ENCODE assay signal across 15 cellular contexts in genomic region chr11:17554487-17554886, GRCh38. TPM values are rescaled to one million over a fixed set of nuclear protein-coding genes. Genes with fewer than 3 reads are reported as not detected.
DNase-seq lines count a peak whose midpoint lies in the region; ATAC-seq and TF ChIP-seq lines count a peak whose summit lies in the region.
"Had no signal": no experiment of that assay in that cellular context is flagged by ENCODE, and none has a peak within 500 bp of the region (broad histone marks: within the 10 kb centered on the region; RNA-seq: fewer than 3 reads in every experiment).

No MANE protein-coding gene starts in this region.

- no peaks in the 10 kb centered on the region for H3K36me3 Mint-ChIP-seq in activated CD4-positive, alpha-beta T cell treated with anti-CD3 and anti-CD28 coated beads for 36 hours (ENCODE audit: low read depth)

- H3K79me2 ChIP-seq in SK-N-SH (ENCODE audit: insufficient read depth) = no peaks in the 10 kb centered on the region

- H3K27me3 ChIP-seq in SK-N-SH (ENCODE audit: insufficient read depth) (no peaks in the 10 kb centered on the region), foreskin keratinocyte (peaks cover 3% of the 10 kb centered on the region)

- 62% methylated on average over 4 of the region's 4 CpGs for WGBS in SK-N-SH (ENCODE audit: low lambda C conversion rate)

- H3K4me2 ChIP-seq in SK-N-SH = no peak overlapping the region

- CTCF ChIA-PET in activated CD4-positive, alpha-beta T cell treated with anti-CD3 and anti-CD28 coated beads for 36 hours (lab: Charles Lee) = interaction anchor here (1.4 kb wide), 1 partner anchor 27 kb away, joined by 3 read pairs; no protein-coding TSS in a partner anchor
- CTCF ChIA-PET in SK-N-SH (lab: Yijun Ruan, JAX) = interaction anchor here (1.1 to 1.8 kb wide), 2 partner anchors 21 to 26 kb away, joined by 3 to 7 read pairs; no protein-coding TSS in a partner anchor

- no peaks in the 10 kb centered on the region for H3F3A ChIP-seq in SK-N-SH (replicated peaks; ENCODE audit: insufficient read depth)

- H3K27ac ChIP-seq in SK-N-SH (ENCODE audit: low read depth in 2 of 2, low read length in 1 of 2) = no peak overlapping the region
- H3K27ac ChIP-seq in foreskin keratinocyte = no peak overlapping the region
- H3K27ac ChIP-seq: SK-N-MC had no signal

- H3K27me3 Mint-ChIP-seq in activated CD4-positive, alpha-beta T cell treated with anti-CD3 and anti-CD28 coated beads for 36 hours = peaks cover 4% of the 10 kb centered on the region

- H3K9me3 ChIP-seq in SK-N-SH = no peaks in the 10 kb centered on the region

- intact Hi-C loops in activated CD4-positive, alpha-beta T cell treated with anti-CD3 and anti-CD28 coated beads for 36 hours (cut with DNase I, micrococcal nuclease) = no loop called here

- H3K36me3 ChIP-seq in SK-N-SH (replicated peaks in 1 of 2; ENCODE audit: control insufficient read depth in 1 of 2, insufficient read depth in 2 of 2, low read length in 1 of 2) = no peaks in the 10 kb centered on the region

- POLR2A ChIA-PET in activated CD4-positive, alpha-beta T cell treated with anti-CD3 and anti-CD28 coated beads for 36 hours (lab: Charles Lee) = no interaction called here
- POLR2A ChIA-PET in SK-N-SH (lab: Yijun Ruan, JAX) = no interaction called here

- no peak overlapping the region for H3K4me3 ChIP-seq in GM12864 (ENCODE audit: low read depth, low read length)
- no peak overlapping the region for H3K4me3 ChIP-seq in SK-N-SH (ENCODE audit: low read depth in 2 of 2, low read length in 1 of 2)
- H3K4me3 ChIP-seq: SK-N-MC had no signal

- H4K20me1 ChIP-seq in SK-N-SH (ENCODE audit: insufficient read depth) = no peaks in the 10 kb centered on the region

- DNase-seq in activated CD4-positive, alpha-beta T cell treated with anti-CD3 and anti-CD28 coated beads for 36 hours = no peak
- no peak for DNase-seq in activated CD4-positive, alpha-beta T cell treated with anti-CD3 and anti-CD28 coated beads, Interleukin-2, amount 50 U/mL, for 48 hours
- DNase-seq in GM12864 (ENCODE audit: low read depth) = no peak
- peak; percentile 43 for DNase-seq in SK-N-SH
- DNase-seq in foreskin keratinocyte = no peak
- no peak for DNase-seq in activated CD4-positive, CD25-positive, alpha-beta regulatory T cell (lab: John Stamatoyannopoulos, UW)
- no peak for DNase-seq in HCEC 1CT
- DNase-seq in activated T-cell treated with anti-CD3 and anti-CD28 coated beads, Interleukin-2, amount 50 U/mL, for 1 hour = no peak
- DNase-seq: C1 segment of cervical spinal cord, NCI-H1092 treated with DMSO at 0.1 percent for 48 hours, NCI-H2227 treated with DMSO at 0.1 percent for 48 hours, NCI-H524, Right ventricle myocardium superior had no signal

- no peak overlapping the region for H3K9ac ChIP-seq in SK-N-SH

- H3K9me3 Mint-ChIP-seq in activated CD4-positive, alpha-beta T cell treated with anti-CD3 and anti-CD28 coated beads for 36 hours (ENCODE audit: low read depth) = no peaks in the 10 kb centered on the region

- H3K4me1 ChIP-seq in SK-N-SH (ENCODE audit: control insufficient read depth in 1 of 2, insufficient read depth in 2 of 2, low read depth in 1 of 2, low read length in 1 of 2) (no peaks in the 10 kb centered on the region), foreskin keratinocyte (no peaks in the 10 kb centered on the region)

- peak; percentile 21 for TF ChIP-seq CTCF in GM12864 (IDR thresholded peaks at IDR 0.05; ENCODE audit: low read depth, low read length, missing control alignments)
- TF ChIP-seq CTCF in SK-N-SH (IDR thresholded peaks at IDR 0.05) = no peak
- peak; percentile 3 for TF ChIP-seq CTCF in foreskin keratinocyte (conservative IDR thresholded peaks at IDR 0.05)

- H3K4me3 Mint-ChIP-seq in activated CD4-positive, alpha-beta T cell treated with anti-CD3 and anti-CD28 coated beads for 36 hours = no peak overlapping the region

- H2AFZ ChIP-seq in SK-N-SH (ENCODE audit: low read depth) = no peak overlapping the region

- H3K9me2 ChIP-seq in SK-N-SH = no peaks in the 10 kb centered on the region

- H3K27ac Mint-ChIP-seq in activated CD4-positive, alpha-beta T cell treated with anti-CD3 and anti-CD28 coated beads for 36 hours = no peak overlapping the region

- TF ChIP-seq RAD21 in SK-N-SH (IDR thresholded peaks at IDR 0.05; ENCODE audit: low read length) = no peak

- no peak for TF ChIP-seq EP300 in SK-N-SH (IDR thresholded peaks at IDR 0.05; ENCODE audit: borderline replicate concordance in 1 of 2, low read depth in 1 of 2, low read length in 1 of 2)

- peak; percentile 42 for ATAC-seq in activated CD4-positive, alpha-beta T cell treated with anti-CD3 and anti-CD28 coated beads for 36 hours
- peak; percentile 22 for ATAC-seq in foreskin keratinocyte

- H3K4me1 Mint-ChIP-seq in activated CD4-positive, alpha-beta T cell treated with anti-CD3 and anti-CD28 coated beads for 36 hours = peaks cover 3% of the 10 kb centered on the region

TF ChIP-seq in SK-N-SH, 30 proteins besides CTCF, POLR2A, EP300 and RAD21 (continues in another document):
- TF ChIP-seq ELF1 (IDR thresholded peaks at IDR 0.05) (no peak), TEAD4 (IDR thresholded peaks at IDR 0.05; ENCODE audit: borderline replicate concordance, insufficient read depth) (no peak), PBX3 (IDR thresholded peaks at IDR 0.05) (no peak), USF1 (IDR thresholded peaks at IDR 0.05; ENCODE audit: borderline replicate concordance, low read depth) (no peak), NRF1 (IDR thresholded peaks at IDR 0.05; ENCODE audit: low read depth, low read length) (no peak), JUND (IDR thresholded peaks at IDR 0.05) (no peak), SMC3 (IDR thresholded peaks at IDR 0.05; ENCODE audit: low read depth, low read length) (no peak), USF2 (IDR thresholded peaks at IDR 0.05; ENCODE audit: borderline replicate concordance, low read depth, low read length) (no peak), CHD2 (IDR thresholded peaks at IDR 0.05; ENCODE audit: low read length, partially characterized antibody) (no peak), RXRA (IDR thresholded peaks at IDR 0.05; ENCODE audit: borderline replicate concordance, low read depth) (no peak), SIN3A (IDR thresholded peaks at IDR 0.05; ENCODE audit: borderline replicate concordance, low read depth, low read length) (no peak), IRF3 (IDR thresholded peaks at IDR 0.05; ENCODE audit: low read depth, low read length) (no peak), RCOR1 (IDR thresholded peaks at IDR 0.05; ENCODE audit: low read length) (no peak), FOXJ3 (CRISPR knock-in tag; IDR thresholded peaks at IDR 0.05) (no peak), EZH2phosphoT487 (IDR thresholded peaks at IDR 0.05; ENCODE audit: borderline replicate concordance, low read depth) (no peak), FOSL2 (IDR thresholded peaks at IDR 0.05; ENCODE audit: borderline replicate concordance, low read depth) (no peak)

RNA-seq across cellular contexts. Expression of gene OTOG, which starts 7.4 kb away (rescaled TPM):
- not detected for total RNA-seq in activated CD4-positive, alpha-beta T cell treated with anti-CD3 and anti-CD28 coated beads for 36 hours
- polyA plus RNA-seq in SK-N-SH (2012; rRNA removed) = not detected in 2 replicates
- polyA plus RNA-seq in SK-N-SH (2012; cell fraction: cytosol; rRNA removed) = not detected in 2 replicates
- polyA plus RNA-seq in SK-N-SH (2012; cell fraction: nucleus; rRNA removed) = not detected in 2 replicates
- total RNA-seq in foreskin keratinocyte = not detected in 2 replicates
- not detected in 2 replicates for polyA plus RNA-seq in foreskin keratinocyte
- total RNA-seq: MCF 10A, Right ventricle myocardium superior had no signal

RNA-seq across cellular contexts. Expression of gene USH1C, which starts 10.3 kb away (rescaled TPM):
- not detected for total RNA-seq in activated CD4-positive, alpha-beta T cell treated with anti-CD3 and anti-CD28 coated beads for 36 hours
- polyA plus RNA-seq in SK-N-SH (2012; rRNA removed) (not detected in 2 replicates), foreskin keratinocyte (not detected in 2 replicates)
- 0.01 TPM in 1 of 2 replicates, not detected in the other for polyA plus RNA-seq in SK-N-SH (2012; cell fraction: cytosol; rRNA removed)
- 0.13 TPM in 1 of 2 replicates, not detected in the other for polyA plus RNA-seq in SK-N-SH (2012; cell fraction: nucleus; rRNA removed)
- total RNA-seq in foreskin keratinocyte = not detected in 2 replicates
- total RNA-seq: MCF 10A had no signal
